Comparison of ENCODE assay signal across 8 cellular contexts in genomic region chr19:8361921-8362793, GRCh38. TPM values are rescaled to one million over a fixed set of nuclear protein-coding genes. Genes with fewer than 3 reads are reported as not detected.
DNase-seq lines count a peak whose midpoint lies in the region; ATAC-seq and TF ChIP-seq lines count a peak whose summit lies in the region.

No MANE protein-coding gene starts in this region.

- no peaks in the 10 kb centered on the region for H3K36me3 Mint-ChIP-seq in T-helper 1 cell treated with Interleukin-12 subunit alpha and Interleukin-12 subunit beta and Interleukin-4 antibody, amounts not matched to agents 30 μg/mL and 1 μg/mL, for 36 hours (ENCODE audit: low read depth)
- H3K36me3 Mint-ChIP-seq in MCF 10A (ENCODE audit: insufficient read depth, unreplicated experiment) = peaks cover 5% of the 10 kb centered on the region

- no peak for DNase-seq in T-helper 1 cell
- DNase-seq in NCI-H510A treated with DMSO at 0.1 percent for 48 hours (lab: John Stamatoyannopoulos, UW) = peak; percentile 69
- DNase-seq in MCF 10A (ENCODE audit: unreplicated experiment) = peak; percentile 100
- peak; percentile 98 for DNase-seq in kidney glomerular epithelial cell (lab: John Stamatoyannopoulos, UW)
- peak; percentile 98 for DNase-seq in stomach
- no peak for DNase-seq in AML-193 (lab: John Stamatoyannopoulos, UW)

- POLR2A ChIA-PET in MCF 10A (lab: Yijun Ruan, JAX) = interaction anchor here (0.5 to 5.7 kb wide), 16 partner anchors 15 to 181 kb away, joined by 3 to 31 read pairs (median 4); partner anchors contain the start of genes NDUFA7, RAB11B, RPS28 and ZNF414

- intact Hi-C loops in MCF 10A (cut with micrococcal nuclease) (loop anchor here (2.0 kb wide), 1 partner anchor 29 kb away; the partner anchor contains the start of gene RAB11B), stomach (cut with DNase I; ENCODE audit: low total_unique reads) (no loop called here)

- H3K27ac ChIP-seq in stomach = peak overlapping the region; percentile 71 to 91 (median 90)

- peaks cover 54 to 62% (median 58%) of the 10 kb centered on the region in 4 donors for H3K4me1 ChIP-seq in stomach

- no peak for TF ChIP-seq POLR2A in stomach (IDR thresholded peaks at IDR 0.05)

- TF ChIP-seq CTCF in MCF 10A (IDR thresholded peaks at IDR 0.05; ENCODE audit: unreplicated experiment) (no peak), stomach (IDR thresholded peaks at IDR 0.05) (no peak)

- peaks cover 0 to 28% (median 0%) of the 10 kb centered on the region in 3 donors for H3K27me3 ChIP-seq in stomach

- H3K9me3 ChIP-seq in stomach = no peaks in the 10 kb centered on the region

- 13 to 32% (median 22%) methylated on average over 12 of the region's 12 CpGs for WGBS in stomach, 5 donors

- CTCF ChIA-PET in MCF 10A (lab: Yijun Ruan, JAX) = interaction anchor here (0.6 to 1.3 kb wide), 7 partner anchors 8 to 1447 kb away, joined by 3 to 11 read pairs (median 3); partner anchors contain the start of gene MARCHF2

- no TSS peak for BruUV-seq in MCF 10A (replicated peaks; lab: Mats Ljungman, UMichigan)

- H3K27me3 Mint-ChIP-seq in T-helper 1 cell treated with Interleukin-12 subunit alpha and Interleukin-12 subunit beta and Interleukin-4 antibody, amounts not matched to agents 30 μg/mL and 1 μg/mL, for 36 hours (ENCODE audit: low read depth) = peaks cover 37% of the 10 kb centered on the region
- no peaks in the 10 kb centered on the region for H3K27me3 Mint-ChIP-seq in MCF 10A (ENCODE audit: insufficient read depth, unreplicated experiment)

- no peak overlapping the region for H3K27ac Mint-ChIP-seq in T-helper 1 cell treated with Interleukin-12 subunit alpha and Interleukin-12 subunit beta and Interleukin-4 antibody, amounts not matched to agents 30 μg/mL and 1 μg/mL, for 36 hours
- H3K27ac Mint-ChIP-seq in MCF 10A (ENCODE audit: low read depth, unreplicated experiment) = peak overlapping the region; percentile 94

- ATAC-seq in HG03039 (IDR thresholded peaks at IDR 0.05; ENCODE audit: unreplicated experiment) = no peak

- H3K4me3 Mint-ChIP-seq in T-helper 1 cell treated with Interleukin-12 subunit alpha and Interleukin-12 subunit beta and Interleukin-4 antibody, amounts not matched to agents 30 μg/mL and 1 μg/mL, for 36 hours = peak overlapping the region; percentile 62
- peak overlapping the region; percentile 73 for H3K4me3 Mint-ChIP-seq in MCF 10A (ENCODE audit: unreplicated experiment)

- no peak overlapping the region for H3K4me3 ChIP-seq in stomach

- H3K9me3 Mint-ChIP-seq in T-helper 1 cell treated with Interleukin-12 subunit alpha and Interleukin-12 subunit beta and Interleukin-4 antibody, amounts not matched to agents 30 μg/mL and 1 μg/mL, for 36 hours = no peaks in the 10 kb centered on the region
- H3K9me3 Mint-ChIP-seq in MCF 10A (ENCODE audit: unreplicated experiment) = no peaks in the 10 kb centered on the region

- TF ChIP-seq EP300 in stomach (IDR thresholded peaks at IDR 0.05) = peak; percentile 81

- H3K4me1 Mint-ChIP-seq in T-helper 1 cell treated with Interleukin-12 subunit alpha and Interleukin-12 subunit beta and Interleukin-4 antibody, amounts not matched to agents 30 μg/mL and 1 μg/mL, for 36 hours (ENCODE audit: low read depth) = peaks cover 10% of the 10 kb centered on the region
- H3K4me1 Mint-ChIP-seq in MCF 10A (ENCODE audit: insufficient read depth, unreplicated experiment) = peaks cover 27% of the 10 kb centered on the region

- H3K36me3 ChIP-seq in stomach = no peaks in the 10 kb centered on the region

RNA-seq across cellular contexts. Expression of gene ANGPTL4, which starts 1.8 kb away (rescaled TPM):
- total RNA-seq in MCF 10A (2022) (12.6 and 32.8 TPM in 2 replicates), stomach (100 to 1,000 TPM in 1 of 5 donors, 10 to 100 TPM in 2, 1 to 10 TPM in 2; 4.8 to 276 (median 19.8) TPM)
- polyA plus RNA-seq in stomach = 10 to 100 TPM in 2 of 3 donors, 1 to 10 TPM in 1; 4.1 to 62.9 (median 22.9) TPM

RNA-seq across cellular contexts. Expression of gene KANK3, which starts 19.1 kb away (rescaled TPM):
- total RNA-seq in MCF 10A (2022) (0.79 and 1.2 TPM in 2 replicates), stomach (10 to 100 TPM in 2 of 5 donors, 1 to 10 TPM in 2, not detected in 1; 4.4 to 72.4 (median 8.8) TPM)
- 10 to 100 TPM in 1 of 3 donors, 1 to 10 TPM in 2; 4.8 to 10.7 (median 7.1) TPM for polyA plus RNA-seq in stomach

RNA-seq across cellular contexts. Expression of gene RAB11B, which starts 28.0 kb away (rescaled TPM):
- total RNA-seq in MCF 10A (2022) = 67.2 and 73.3 TPM in 2 replicates
- 100 to 1,000 TPM in 2 of 5 donors, 10 to 100 TPM in 3; 47.7 to 108 (median 79.9) TPM for total RNA-seq in stomach
- 100 to 1,000 TPM in 1 of 3 donors, 10 to 100 TPM in 2; 57.5 to 116 (median 78.8) TPM for polyA plus RNA-seq in stomach

RNA-seq across cellular contexts. Expression of gene RPS28, which starts 40.9 kb away (rescaled TPM):
- total RNA-seq in MCF 10A (2022) (2,247 and 2,362 TPM in 2 replicates), stomach (1,000 to 10,000 TPM in 2 of 5 donors, 100 to 1,000 TPM in 3; 335 to 2,088 (median 520) TPM)
- polyA plus RNA-seq in stomach = 1,000 to 10,000 TPM in 1 of 3 donors, 100 to 1,000 TPM in 2; 778 to 1,474 (median 861) TPM

RNA-seq across cellular contexts. Expression of gene NDUFA7, which starts 41.0 kb away (rescaled TPM):
- total RNA-seq in MCF 10A (2022) (83.2 and 91.8 TPM in 2 replicates), stomach (10 to 100 TPM in 2 of 5 donors, 1 to 10 TPM in 3; 3.6 to 13.8 (median 9.6) TPM)
- polyA plus RNA-seq in stomach = 100 to 1,000 TPM; 127 to 171 (median 150) TPM

Comparison
In these comparisons a context has a peak if more than half of its experiments do, and no peak if none do; other contexts are left out.
1. DNase-seq: peak in NCI-H510A treated with DMSO at 0.1 percent for 48 hours (single experiment), MCF 10A (single experiment), kidney glomerular epithelial cell (single experiment) and stomach (single experiment); none in T-helper 1 cell (0 of 5) and AML-193 (0 of 2).